ENCODE assay signal across 8 cellular contexts in the genomic region with DNA sequence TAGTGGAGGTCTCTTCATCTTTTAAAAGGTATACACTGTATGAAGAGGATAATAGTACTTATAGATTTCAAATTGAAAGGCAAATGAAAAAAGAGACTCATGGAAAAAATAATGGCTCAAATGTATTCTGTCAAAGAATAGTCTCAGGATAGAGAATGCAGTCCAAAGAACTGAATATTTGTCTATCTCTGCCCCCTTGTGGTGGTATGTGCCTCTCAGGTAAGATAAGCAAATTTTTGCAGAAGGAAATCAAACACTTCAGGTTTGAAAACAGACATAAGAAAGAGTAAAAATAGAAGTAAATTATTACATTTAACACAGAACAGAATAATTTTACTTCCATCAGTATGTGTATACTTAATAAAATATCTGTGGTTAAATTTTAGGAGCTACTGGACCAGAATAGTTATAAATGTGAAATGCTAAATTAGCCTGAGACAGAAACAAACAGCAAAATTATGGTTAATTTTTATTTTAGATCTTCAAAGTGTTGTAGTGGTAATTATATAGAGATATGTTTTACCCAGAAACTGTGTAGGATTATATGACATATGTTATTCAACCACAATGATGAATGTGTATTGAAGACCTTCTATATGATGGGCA.
DNase-seq lines count a peak whose midpoint lies in the region; ATAC-seq and TF ChIP-seq lines count a peak whose summit lies in the region.

No MANE protein-coding gene starts in this region.

- no peaks in the 10 kb centered on the region for H3K4me1 Mint-ChIP-seq in activated naive CD4-positive, alpha-beta T cell treated with anti-CD3 and anti-CD28 coated beads for 36 hours (ENCODE audit: low read depth)
- H3K4me1 Mint-ChIP-seq in T-cell = no peaks in the 10 kb centered on the region

- DNase-seq in activated naive CD4-positive, alpha-beta T cell treated with anti-CD3 and anti-CD28 coated beads for 36 hours = peak; percentile 57
- DNase-seq in activated naive CD4-positive, alpha-beta T cell treated with Interleukin-2 at 50 U/mL for 16 hours = no peak
- DNase-seq in H7 (peak; percentile 12), NCI-H1417 (lab: John Stamatoyannopoulos, UW) (peak; percentile 60 to 87 (median 80)), T-cell (peak in 24 of 34 experiments; percentile 1 to 49 (median 14)), erythroblast (lab: John Stamatoyannopoulos, UW) (peak; percentile 49 to 64), myocyte (ENCODE audit: low read depth) (peak; percentile 77)

- H3K4me3 Mint-ChIP-seq in activated naive CD4-positive, alpha-beta T cell treated with anti-CD3 and anti-CD28 coated beads for 36 hours = no peak overlapping the region
- no peak overlapping the region for H3K4me3 Mint-ChIP-seq in T-cell

- H3K36me3 Mint-ChIP-seq in activated naive CD4-positive, alpha-beta T cell treated with anti-CD3 and anti-CD28 coated beads for 36 hours (ENCODE audit: low read depth) = no peaks in the 10 kb centered on the region
- H3K36me3 Mint-ChIP-seq in T-cell = no peaks in the 10 kb centered on the region

- H3K27ac Mint-ChIP-seq in activated naive CD4-positive, alpha-beta T cell treated with anti-CD3 and anti-CD28 coated beads for 36 hours = no peak overlapping the region
- H3K27ac Mint-ChIP-seq in T-cell = no peak overlapping the region

- no peaks in the 10 kb centered on the region for H3K36me3 ChIP-seq in H7 (replicated peaks; ENCODE audit: control insufficient read depth, insufficient read depth, low read length)

- no peak for TF ChIP-seq POLR2A in erythroblast (IDR thresholded peaks at IDR 0.05; ENCODE audit: low read length)

- no peaks in the 10 kb centered on the region for H3K9me3 Mint-ChIP-seq in activated naive CD4-positive, alpha-beta T cell treated with anti-CD3 and anti-CD28 coated beads for 36 hours
- H3K9me3 Mint-ChIP-seq in T-cell = no peaks in the 10 kb centered on the region

- H3K27me3 ChIP-seq in H7 (ENCODE audit: control insufficient read depth, insufficient read depth, low read length) = no peaks in the 10 kb centered on the region

- POLR2A ChIA-PET in T-cell (lab: Charles Lee) = no interaction called here

- intact Hi-C loops in activated naive CD4-positive, alpha-beta T cell treated with anti-CD3 and anti-CD28 coated beads for 36 hours (cut with micrococcal nuclease) = loop anchor here (1.0 kb wide), 4 partner anchors 226 to 732 kb away; no protein-coding TSS in a partner anchor

- ATAC-seq in T-cell (replicated peaks in 1 of 4) (peak in 1 of 4 experiments; percentile 53), HG03045 (IDR thresholded peaks at IDR 0.05; ENCODE audit: unreplicated experiment) (no peak)

- peaks cover 21% of the 10 kb centered on the region for H3K27me3 Mint-ChIP-seq in activated naive CD4-positive, alpha-beta T cell treated with anti-CD3 and anti-CD28 coated beads for 36 hours (ENCODE audit: low read depth)
- H3K27me3 Mint-ChIP-seq in T-cell = peaks cover 7 to 27% of the 10 kb centered on the region in 2 donors

- no peak overlapping the region for H3K4me3 ChIP-seq in H7 (ENCODE audit: insufficient read depth, low read depth, low read length)

- CTCF ChIA-PET in activated naive CD4-positive, alpha-beta T cell treated with anti-CD3 and anti-CD28 coated beads for 36 hours (lab: Charles Lee) = interaction anchor here (0.6 to 4.6 kb wide), 12 partner anchors 13 to 1896 kb away, joined by 3 to 46 read pairs (median 3); no protein-coding TSS in a partner anchor
- CTCF ChIA-PET in T-cell (lab: Charles Lee) = interaction anchor here (0.8 to 4.1 kb wide), 11 partner anchors 11 to 732 kb away, joined by 3 to 24 read pairs (median 4); no protein-coding TSS in a partner anchor
